In the genomic region with DNA sequence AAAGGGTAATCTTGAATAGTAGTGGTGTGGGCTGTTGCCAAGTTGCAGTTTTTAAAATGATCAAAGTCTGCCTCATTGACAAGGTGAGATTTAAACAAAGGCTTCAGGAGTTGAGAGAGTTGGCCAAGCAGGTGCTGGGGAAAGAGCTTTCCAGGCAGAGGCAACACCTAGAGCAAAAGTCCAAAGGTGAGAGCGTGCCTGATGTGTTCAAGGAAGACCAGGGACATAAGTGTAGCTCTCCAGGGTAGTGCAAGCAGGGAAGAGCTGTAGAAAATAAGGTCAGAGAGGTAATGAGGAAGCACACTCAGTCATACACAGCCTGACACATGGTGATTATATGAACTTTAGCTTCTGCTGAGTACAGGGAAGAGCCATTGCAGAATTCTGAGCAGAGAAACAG, we compare ENCODE assay signal across 28 cellular contexts.
"Had no signal": no experiment of that assay in that cellular context is flagged by ENCODE, and none has a peak within 500 bp of the region (broad histone marks: within the 10 kb centered on the region; RNA-seq: fewer than 3 reads in every experiment).

No MANE protein-coding gene starts in this region.

- H3K4me3 ChIP-seq: adrenal gland, breast epithelium, K562 had no signal

- H3K27ac ChIP-seq: adrenal gland, breast epithelium, VCaP had no signal

- H3K9me3 ChIP-seq: adrenal gland, breast epithelium, SK-N-SH had no signal

- H3K36me3 ChIP-seq: adrenal gland, breast epithelium had no signal

- ATAC-seq: activated CD4-positive, alpha-beta T cell treated with anti-CD3 and anti-CD28 coated beads for 36 hours; activated T-cell treated with anti-CD3 and anti-CD28 coated beads, Interleukin-2, amount 50 U/mL, for 72 hours; K562; Right ventricle myocardium inferior had no signal

- H3K27me3 ChIP-seq: adrenal gland, breast epithelium had no signal

- H3K9me3 Mint-ChIP-seq: activated CD4-positive, alpha-beta memory T cell treated with anti-CD3 and anti-CD28 coated beads, Interleukin-2, amount 10 ng/mL, durations not matched to agents 7 days and 5 days; activated naive CD8-positive, alpha-beta T cell treated with anti-CD3 and anti-CD28 coated beads, Interleukin-2, amount 10 ng/mL, durations not matched to agents 7 days and 5 days; activated T-helper 2 cell treated with anti-CD3 and anti-CD28 coated beads, Interferon-gamma antibody, Interleukin-2, Interleukin-4, amounts not matched to agents 10 μg/mL and 5 μg/mL and 100 μg/mL, durations not matched to agents 14 hours and 24 hours and 36 hours had no signal

- H3K4me1 ChIP-seq: adrenal gland, breast epithelium had no signal

- H3K27ac Mint-ChIP-seq: activated CD4-positive, alpha-beta memory T cell treated with anti-CD3 and anti-CD28 coated beads, Interleukin-2, amount 10 ng/mL, durations not matched to agents 7 days and 5 days; activated CD4-positive, alpha-beta T cell treated with anti-CD3 and anti-CD28 coated beads for 36 hours; activated naive CD8-positive, alpha-beta T cell treated with anti-CD3 and anti-CD28 coated beads, Interleukin-2, amount 10 ng/mL, durations not matched to agents 7 days and 5 days; activated T-cell treated with anti-CD3 and anti-CD28 coated beads, Interleukin-2, amount 50 U/mL, for 72 hours; activated T-helper 2 cell treated with anti-CD3 and anti-CD28 coated beads, Interferon-gamma antibody, Interleukin-2, Interleukin-4, amounts not matched to agents 10 μg/mL and 5 μg/mL and 100 μg/mL, durations not matched to agents 14 hours and 24 hours and 36 hours had no signal

- H3K9ac ChIP-seq: SK-N-SH had no signal

- H3K4me3 Mint-ChIP-seq: activated CD4-positive, alpha-beta memory T cell treated with anti-CD3 and anti-CD28 coated beads, Interleukin-2, amount 10 ng/mL, durations not matched to agents 7 days and 5 days; activated CD4-positive, alpha-beta T cell treated with anti-CD3 and anti-CD28 coated beads for 36 hours; activated naive CD8-positive, alpha-beta T cell treated with anti-CD3 and anti-CD28 coated beads, Interleukin-2, amount 10 ng/mL, durations not matched to agents 7 days and 5 days; activated T-cell treated with anti-CD3 and anti-CD28 coated beads, Interleukin-2, amount 50 U/mL, for 72 hours had no signal

- H3K27me3 Mint-ChIP-seq: activated CD4-positive, alpha-beta memory T cell treated with anti-CD3 and anti-CD28 coated beads, Interleukin-2, amount 10 ng/mL, durations not matched to agents 7 days and 5 days; activated CD4-positive, alpha-beta T cell treated with anti-CD3 and anti-CD28 coated beads for 36 hours; activated naive CD8-positive, alpha-beta T cell treated with anti-CD3 and anti-CD28 coated beads, Interleukin-2, amount 10 ng/mL, durations not matched to agents 7 days and 5 days had no signal

- H3K36me3 Mint-ChIP-seq: activated naive CD8-positive, alpha-beta T cell treated with anti-CD3 and anti-CD28 coated beads, Interleukin-2, amount 10 ng/mL, durations not matched to agents 7 days and 5 days had no signal

- H3K4me1 Mint-ChIP-seq: activated CD4-positive, alpha-beta memory T cell treated with anti-CD3 and anti-CD28 coated beads, Interleukin-2, amount 10 ng/mL, durations not matched to agents 7 days and 5 days; activated CD4-positive, alpha-beta T cell treated with anti-CD3 and anti-CD28 coated beads for 36 hours; activated naive CD8-positive, alpha-beta T cell treated with anti-CD3 and anti-CD28 coated beads, Interleukin-2, amount 10 ng/mL, durations not matched to agents 7 days and 5 days had no signal

- DNase-seq: activated CD4-positive, alpha-beta memory T cell treated with anti-CD3 and anti-CD28 coated beads, Interleukin-2, amount 10 ng/mL, durations not matched to agents 7 days and 5 days; activated CD4-positive, alpha-beta T cell treated with anti-CD3 and anti-CD28 coated beads for 36 hours; activated CD4-positive, alpha-beta T cell treated with anti-CD3 and anti-CD28 coated beads, Interleukin-2, amount 50 U/mL, for 1 hour; activated CD8-positive, alpha-beta memory T cell treated with anti-CD3 and anti-CD28 coated beads, Interleukin-2, amount 50 U/mL, for 4 hours; activated naive CD4-positive, alpha-beta T cell treated with anti-CD3 and anti-CD28 coated beads, Interleukin-2, amount 50 U/mL, for 16 hours; activated naive CD8-positive, alpha-beta T cell treated with anti-CD3 and anti-CD28 coated beads, Interleukin-2, amount 10 ng/mL, durations not matched to agents 7 days and 5 days; activated T-cell treated with anti-CD3 and anti-CD28 coated beads, Interleukin-2, amount 50 U/mL, for 72 hours; adrenal gland; anterior cingulate cortex; caudate nucleus; Karpas-422; MM.1S; NCI-H1105 treated with DMSO at 0.1 percent for 48 hours; NCI-H1436 treated with DMSO at 0.1 percent for 48 hours; NCI-H187; NCI-H2171; NCI-H2227 treated with DMSO at 0.1 percent for 48 hours; NCI-H446 treated with DMSO at 0.1 percent for 48 hours; NCI-H526 treated with DMSO at 0.1 percent for 48 hours; NCI-H82; RPMI8226; SK-N-SH; T-helper 1 cell had no signal
